In the genomic region with DNA sequence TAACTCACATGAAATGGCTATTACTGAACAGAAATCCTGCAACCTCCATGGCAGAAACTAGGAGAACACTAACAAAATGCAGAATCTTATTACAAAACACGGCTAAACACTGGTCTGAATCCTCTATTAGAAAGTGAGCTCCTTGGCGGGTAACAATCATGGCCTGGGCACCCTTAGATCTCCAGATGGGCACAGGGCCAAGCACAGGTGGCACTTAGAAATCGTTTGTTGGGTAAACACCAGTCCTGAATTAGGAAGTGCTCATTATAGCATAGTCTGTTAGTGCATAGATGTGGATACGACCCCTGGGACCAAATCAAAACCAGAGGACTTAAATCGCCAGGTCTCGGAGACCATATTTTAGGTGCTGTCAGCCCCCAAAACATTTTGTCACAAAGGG, we compare ENCODE assay signal across 22 cellular contexts. TPM values are rescaled to one million over a fixed set of nuclear protein-coding genes. Genes with fewer than 3 reads are reported as not detected.
A peak's percentile ranks its signal among the peaks of the same experiment; 100 is the strongest.
DNase-seq lines count a peak whose midpoint lies in the region; ATAC-seq and TF ChIP-seq lines count a peak whose summit lies in the region.
"Had no signal": no experiment of that assay in that cellular context is flagged by ENCODE, and none has a peak within 500 bp of the region (broad histone marks: within the 10 kb centered on the region; RNA-seq: fewer than 3 reads in every experiment).

No MANE protein-coding gene starts in this region.

- dilution Hi-C loops in mammary epithelial cell (cut with HindIII; ENCODE audit: low sequenced_read_pairs) = no loop called here

- peaks cover 14% of the 10 kb centered on the region for H3K4me1 ChIP-seq in mammary epithelial cell (ENCODE audit: insufficient read depth, low read length)
- H3K4me1 ChIP-seq in gastrocnemius medialis = peaks cover 68 to 73% of the 10 kb centered on the region in 2 donors
- H3K4me1 ChIP-seq: prostate gland had no signal

- DNase-seq in mammary epithelial cell (no peak), MCF 10A (ENCODE audit: unreplicated experiment) (no peak), NCI-H1436 (lab: John Stamatoyannopoulos, UW) (peak; percentile 46), RPMI8226 (peak; percentile 23), gastrocnemius medialis (no peak), cerebellar nuclear complex (lab: John Stamatoyannopoulos, UW) (no peak), GM10266 (ENCODE audit: extremely low spot score) (no peak)
- DNase-seq in activated CD4-positive, alpha-beta T cell treated with anti-CD3 and anti-CD28 coated beads, Interleukin-2, amount 10 ng/mL, durations not matched to agents 7 days and 5 days = no peak
- DNase-seq: ACHN; activated CD4-positive, alpha-beta T cell treated with anti-CD3 and anti-CD28 coated beads, Interleukin-2, amount 50 U/mL, for 1 hour; activated effector memory CD4-positive, alpha-beta T cell treated with anti-CD3 and anti-CD28 coated beads, Interleukin-2, amount 50 U/mL, for 16 hours; activated naive CD8-positive, alpha-beta T cell treated with anti-CD3 and anti-CD28 coated beads, Interleukin-2, amount 50 U/mL, for 24 hours; body of pancreas; C1 segment of cervical spinal cord; effector memory CD8-positive, alpha-beta T cell; esophagus squamous epithelium; IMR-90; mucosa of descending colon; uterus had no signal

- H3K4me3 ChIP-seq in mammary epithelial cell (replicated peaks in 1 of 3; ENCODE audit: insufficient read depth in 1 of 3, low read depth in 2 of 3, low read length in 3 of 3) (no peak overlapping the region), gastrocnemius medialis (no peak overlapping the region)
- H3K4me3 ChIP-seq: body of pancreas, esophagus squamous epithelium, mucosa of descending colon, prostate gland, SK-N-MC, suprapubic skin, uterus had no signal

- H3K36me3 Mint-ChIP-seq in MCF 10A (ENCODE audit: insufficient read depth, unreplicated experiment) = peaks cover 78% of the 10 kb centered on the region
- H3K36me3 Mint-ChIP-seq in activated CD4-positive, alpha-beta T cell treated with anti-CD3 and anti-CD28 coated beads, Interleukin-2, amount 10 ng/mL, durations not matched to agents 7 days and 5 days (ENCODE audit: low read depth) = peaks cover 37% of the 10 kb centered on the region

- POLR2A ChIA-PET in MCF 10A (lab: Yijun Ruan, JAX) = interaction anchor here (0.7 kb wide), 1 partner anchor 187 kb away, joined by 3 read pairs; a partner anchor contains a TSS
- POLR2A ChIA-PET in activated CD4-positive, alpha-beta T cell treated with anti-CD3 and anti-CD28 coated beads, Interleukin-2, amount 10 ng/mL, durations not matched to agents 7 days and 5 days (lab: Charles Lee) = no interaction called here

- CTCF ChIA-PET in mammary epithelial cell (lab: Charles Lee; ENCODE audit: low non-redundant PET) = no interaction called here
- CTCF ChIA-PET in MCF 10A (lab: Yijun Ruan, JAX) = interaction anchor here (0.9 to 7.9 kb wide), 4 partner anchors 10 to 121 kb away, joined by 3 to 79 read pairs (median 4); no protein-coding TSS in a partner anchor
- CTCF ChIA-PET in activated CD4-positive, alpha-beta T cell treated with anti-CD3 and anti-CD28 coated beads, Interleukin-2, amount 10 ng/mL, durations not matched to agents 7 days and 5 days (lab: Charles Lee) = no interaction called here

- H3K9me3 ChIP-seq in mammary epithelial cell (replicated peaks; ENCODE audit: insufficient read depth, low read length) (no peaks in the 10 kb centered on the region), gastrocnemius medialis (no peaks in the 10 kb centered on the region)
- H3K9me3 ChIP-seq: body of pancreas, esophagus squamous epithelium, mucosa of descending colon, prostate gland, suprapubic skin, uterus had no signal

- intact Hi-C loops in mammary epithelial cell (cut with micrococcal nuclease) (no loop called here), MCF 10A (cut with micrococcal nuclease) (no loop called here), gastrocnemius medialis (cut with DNase I; ENCODE audit: low total_unique reads) (loop anchor here (5.0 kb wide), 1 partner anchor 168 kb away; no protein-coding TSS in a partner anchor)

- in situ Hi-C loops in mammary epithelial cell (cut with MboI; ENCODE audit: low sequenced_read_pairs in 2 of 2) (no loop called here), gastrocnemius medialis (cut with MboI; ENCODE audit: low sequenced_read_pairs in 4 of 4) (no loop called here)

- H3K27ac Mint-ChIP-seq in MCF 10A (ENCODE audit: low read depth, unreplicated experiment) = no peak overlapping the region
- no peak overlapping the region for H3K27ac Mint-ChIP-seq in activated CD4-positive, alpha-beta T cell treated with anti-CD3 and anti-CD28 coated beads, Interleukin-2, amount 10 ng/mL, durations not matched to agents 7 days and 5 days
- H3K27ac Mint-ChIP-seq: activated naive CD8-positive, alpha-beta T cell treated with anti-CD3 and anti-CD28 coated beads, Interleukin-2, amount 50 U/mL, for 24 hours; effector memory CD8-positive, alpha-beta T cell had no signal

- no peak for ATAC-seq in gastrocnemius medialis
- ATAC-seq: activated naive CD8-positive, alpha-beta T cell treated with anti-CD3 and anti-CD28 coated beads, Interleukin-2, amount 50 U/mL, for 24 hours; body of pancreas; effector memory CD8-positive, alpha-beta T cell; mucosa of descending colon had no signal

- H3K4me3 Mint-ChIP-seq in MCF 10A (ENCODE audit: unreplicated experiment) = no peak overlapping the region
- H3K4me3 Mint-ChIP-seq in activated CD4-positive, alpha-beta T cell treated with anti-CD3 and anti-CD28 coated beads, Interleukin-2, amount 10 ng/mL, durations not matched to agents 7 days and 5 days = no peak overlapping the region
- H3K4me3 Mint-ChIP-seq: activated naive CD8-positive, alpha-beta T cell treated with anti-CD3 and anti-CD28 coated beads, Interleukin-2, amount 50 U/mL, for 24 hours; effector memory CD8-positive, alpha-beta T cell had no signal

- H3K9ac ChIP-seq in mammary epithelial cell (ENCODE audit: insufficient read depth, low read length) = no peak overlapping the region

- 82% methylated on average over 6 of the region's 6 CpGs for WGBS in mammary epithelial cell (ENCODE audit: low coverage, missing lambda C conversion rate)

- no peaks in the 10 kb centered on the region for H3K9me3 Mint-ChIP-seq in MCF 10A (ENCODE audit: unreplicated experiment)
- H3K9me3 Mint-ChIP-seq in activated CD4-positive, alpha-beta T cell treated with anti-CD3 and anti-CD28 coated beads, Interleukin-2, amount 10 ng/mL, durations not matched to agents 7 days and 5 days = no peaks in the 10 kb centered on the region
- H3K9me3 Mint-ChIP-seq: activated naive CD8-positive, alpha-beta T cell treated with anti-CD3 and anti-CD28 coated beads, Interleukin-2, amount 50 U/mL, for 24 hours; effector memory CD8-positive, alpha-beta T cell had no signal

- TF ChIP-seq CTCF in mammary epithelial cell (conservative IDR thresholded peaks at IDR 0.05 in 1 of 2, IDR thresholded peaks at IDR 0.05 in 1 of 2; ENCODE audit: extremely low read depth in 1 of 2, insufficient read depth in 1 of 2, low read depth in 1 of 2, low read length in 2 of 2) = no peak
- no peak for TF ChIP-seq CTCF in MCF 10A (IDR thresholded peaks at IDR 0.05; ENCODE audit: unreplicated experiment)
- no peak for TF ChIP-seq CTCF in gastrocnemius medialis (IDR thresholded peaks at IDR 0.05 in 4 of 5, conservative IDR thresholded peaks at IDR 0.05 in 1 of 5)
- no peak for TF ChIP-seq CTCF in GM10266 (IDR thresholded peaks at IDR 0.05; ENCODE audit: control insufficient read depth, insufficient read depth, low read depth, missing control alignments)

- TSS peak; percentile 13 for BruUV-seq in mammary epithelial cell (replicated peaks; lab: Mats Ljungman, UMichigan)
- BruUV-seq in MCF 10A (replicated peaks; lab: Mats Ljungman, UMichigan) = no TSS peak

- peaks cover 23% of the 10 kb centered on the region for H4K20me1 ChIP-seq in mammary epithelial cell (ENCODE audit: insufficient read depth, low read length)

- H3K36me3 ChIP-seq in mammary epithelial cell (ENCODE audit: insufficient read depth, low read length) (peaks cover 34% of the 10 kb centered on the region), gastrocnemius medialis (peaks cover 0 to 50% of the 10 kb centered on the region in 2 donors)
- H3K36me3 ChIP-seq: uterus had no signal

- H3K27me3 Mint-ChIP-seq in MCF 10A (ENCODE audit: insufficient read depth, unreplicated experiment) = no peaks in the 10 kb centered on the region
- no peaks in the 10 kb centered on the region for H3K27me3 Mint-ChIP-seq in activated CD4-positive, alpha-beta T cell treated with anti-CD3 and anti-CD28 coated beads, Interleukin-2, amount 10 ng/mL, durations not matched to agents 7 days and 5 days
- H3K27me3 Mint-ChIP-seq: activated naive CD8-positive, alpha-beta T cell treated with anti-CD3 and anti-CD28 coated beads, Interleukin-2, amount 50 U/mL, for 24 hours; effector memory CD8-positive, alpha-beta T cell had no signal

- no peak overlapping the region for H2AFZ ChIP-seq in mammary epithelial cell (ENCODE audit: low read depth, low read length)

- H3K27me3 ChIP-seq in mammary epithelial cell (ENCODE audit: insufficient read depth, low read length) = no peaks in the 10 kb centered on the region
- H3K27me3 ChIP-seq in gastrocnemius medialis = no peaks in the 10 kb centered on the region
- H3K27me3 ChIP-seq: body of pancreas, esophagus squamous epithelium, suprapubic skin, uterus had no signal

- H3K27ac ChIP-seq in mammary epithelial cell (ENCODE audit: insufficient read depth, low read depth, low read length) (no peak overlapping the region), gastrocnemius medialis (peak overlapping the region; percentile 91 to 100 (median 98))
- H3K27ac ChIP-seq: body of pancreas, esophagus squamous epithelium, prostate gland, SK-N-MC, suprapubic skin, uterus had no signal

- peaks cover 35% of the 10 kb centered on the region for H3K4me1 Mint-ChIP-seq in MCF 10A (ENCODE audit: insufficient read depth, unreplicated experiment)
- peaks cover 23% of the 10 kb centered on the region for H3K4me1 Mint-ChIP-seq in activated CD4-positive, alpha-beta T cell treated with anti-CD3 and anti-CD28 coated beads, Interleukin-2, amount 10 ng/mL, durations not matched to agents 7 days and 5 days

- H3K4me2 ChIP-seq in mammary epithelial cell (ENCODE audit: insufficient read depth, low read depth, low read length) = no peak overlapping the region

- peaks cover 93% of the 10 kb centered on the region for H3K79me2 ChIP-seq in mammary epithelial cell (ENCODE audit: insufficient read depth, low read length)

- TF ChIP-seq POLR2A in gastrocnemius medialis (IDR thresholded peaks at IDR 0.05) = no peak

RNA-seq across cellular contexts. Expression of a gene that starts 14.4 kb away (rescaled TPM):
- total RNA-seq in mammary epithelial cell (100 to 1,000 TPM; 273 to 375 TPM), MCF 10A (2022) (262 and 334 TPM in 2 replicates), gastrocnemius medialis (100 to 1,000 TPM; 412 to 611 (median 495) TPM)
- polyA plus RNA-seq in mammary epithelial cell = 209 TPM
- polyA minus RNA-seq in mammary epithelial cell = 296 TPM
- total RNA-seq in activated CD4-positive, alpha-beta T cell treated with anti-CD3 and anti-CD28 coated beads, Interleukin-2, amount 10 ng/mL, durations not matched to agents 7 days and 5 days = 100 to 1,000 TPM; 184 to 208 TPM

RNA-seq across cellular contexts. Expression of a gene that starts 22.0 kb away (rescaled TPM):
- total RNA-seq in mammary epithelial cell (10 to 100 TPM; 30.0 to 71.3 TPM), MCF 10A (2022) (35.1 and 53.2 TPM in 2 replicates), gastrocnemius medialis (10 to 100 TPM; 18.7 to 30.3 (median 24.4) TPM)
- 40.0 TPM for polyA plus RNA-seq in mammary epithelial cell
- 4.0 TPM for polyA minus RNA-seq in mammary epithelial cell
- total RNA-seq in activated CD4-positive, alpha-beta T cell treated with anti-CD3 and anti-CD28 coated beads, Interleukin-2, amount 10 ng/mL, durations not matched to agents 7 days and 5 days = 10 to 100 TPM; 21.9 to 32.7 TPM

Comparison
In these comparisons a context has a peak if more than half of its experiments do, and no peak if none do; other contexts are left out.
1. DNase-seq: peak in NCI-H1436 (single experiment) and RPMI8226 (single experiment); none in mammary epithelial cell (single experiment), MCF 10A (single experiment), gastrocnemius medialis (0 of 2), cerebellar nuclear complex (0 of 2), GM10266 (single experiment) and activated CD4-positive, alpha-beta T cell treated with anti-CD3 and anti-CD28 coated beads, Interleukin-2, amount 10 ng/mL, durations not matched to agents 7 days and 5 days (single experiment).